1 cellular context compared by ENCODE assay signal in the genomic region with DNA sequence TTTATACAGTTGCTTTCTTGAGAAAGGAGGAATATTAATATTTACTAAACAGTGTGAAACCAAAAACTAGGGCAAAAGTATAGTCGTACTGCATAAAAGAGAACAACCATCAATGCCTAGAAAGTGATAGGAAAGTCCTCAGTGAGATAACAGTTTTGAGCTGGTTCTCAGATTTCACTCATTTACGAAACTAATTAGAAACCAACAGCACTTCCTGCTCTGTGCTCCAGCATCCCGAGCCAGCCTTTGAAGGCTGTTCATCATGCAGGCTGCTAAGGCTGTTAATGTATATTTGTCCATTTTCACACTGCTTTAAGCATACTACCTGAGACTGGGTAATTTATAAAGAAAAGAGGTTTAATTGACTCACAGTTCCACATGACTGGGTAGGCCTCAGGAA.
TF ChIP-seq lines count a peak whose summit lies in the region.

No MANE protein-coding gene starts in this region.

TF ChIP-seq in WTC11, 78 proteins besides CTCF, POLR2A, EP300 and RAD21 (continued from another document):
- TF ChIP-seq ZNF423 (CRISPR knock-in tag; IDR thresholded peaks at IDR 0.05) (no peak), ZNF232 (CRISPR knock-in tag; IDR thresholded peaks at IDR 0.05) (no peak), GABPB1 (CRISPR knock-in tag; IDR thresholded peaks at IDR 0.05) (no peak), SMAD4 (CRISPR knock-in tag; IDR thresholded peaks at IDR 0.05) (no peak), RELA (CRISPR knock-in tag; IDR thresholded peaks at IDR 0.05; ENCODE audit: borderline replicate concordance) (no peak), IRF2 (CRISPR knock-in tag; IDR thresholded peaks at IDR 0.05; ENCODE audit: borderline replicate concordance, low read depth) (no peak), ZBTB21 (CRISPR knock-in tag; IDR thresholded peaks at IDR 0.05; ENCODE audit: borderline replicate concordance) (no peak)
- TF ChIP-seq, protein P1, sequence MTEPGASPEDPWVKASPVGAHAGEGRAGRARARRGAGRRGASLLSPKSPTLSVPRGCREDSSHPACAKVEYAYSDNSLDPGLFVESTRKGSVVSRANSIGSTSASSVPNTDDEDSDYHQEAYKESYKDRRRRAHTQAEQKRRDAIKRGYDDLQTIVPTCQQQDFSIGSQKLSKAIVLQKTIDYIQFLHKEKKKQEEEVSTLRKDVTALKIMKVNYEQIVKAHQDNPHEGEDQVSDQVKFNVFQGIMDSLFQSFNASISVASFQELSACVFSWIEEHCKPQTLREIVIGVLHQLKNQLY (CRISPR knock-in tag; IDR thresholded peaks at IDR 0.05): no peak
- TF ChIP-seq, protein P2, sequence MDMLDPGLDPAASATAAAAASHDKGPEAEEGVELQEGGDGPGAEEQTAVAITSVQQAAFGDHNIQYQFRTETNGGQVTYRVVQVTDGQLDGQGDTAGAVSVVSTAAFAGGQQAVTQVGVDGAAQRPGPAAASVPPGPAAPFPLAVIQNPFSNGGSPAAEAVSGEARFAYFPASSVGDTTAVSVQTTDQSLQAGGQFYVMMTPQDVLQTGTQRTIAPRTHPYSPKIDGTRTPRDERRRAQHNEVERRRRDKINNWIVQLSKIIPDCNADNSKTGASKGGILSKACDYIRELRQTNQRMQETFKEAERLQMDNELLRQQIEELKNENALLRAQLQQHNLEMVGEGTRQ (CRISPR knock-in tag; IDR thresholded peaks at IDR 0.05): no peak
